ENCODE assay signal across 1 cellular context in the genomic region with DNA sequence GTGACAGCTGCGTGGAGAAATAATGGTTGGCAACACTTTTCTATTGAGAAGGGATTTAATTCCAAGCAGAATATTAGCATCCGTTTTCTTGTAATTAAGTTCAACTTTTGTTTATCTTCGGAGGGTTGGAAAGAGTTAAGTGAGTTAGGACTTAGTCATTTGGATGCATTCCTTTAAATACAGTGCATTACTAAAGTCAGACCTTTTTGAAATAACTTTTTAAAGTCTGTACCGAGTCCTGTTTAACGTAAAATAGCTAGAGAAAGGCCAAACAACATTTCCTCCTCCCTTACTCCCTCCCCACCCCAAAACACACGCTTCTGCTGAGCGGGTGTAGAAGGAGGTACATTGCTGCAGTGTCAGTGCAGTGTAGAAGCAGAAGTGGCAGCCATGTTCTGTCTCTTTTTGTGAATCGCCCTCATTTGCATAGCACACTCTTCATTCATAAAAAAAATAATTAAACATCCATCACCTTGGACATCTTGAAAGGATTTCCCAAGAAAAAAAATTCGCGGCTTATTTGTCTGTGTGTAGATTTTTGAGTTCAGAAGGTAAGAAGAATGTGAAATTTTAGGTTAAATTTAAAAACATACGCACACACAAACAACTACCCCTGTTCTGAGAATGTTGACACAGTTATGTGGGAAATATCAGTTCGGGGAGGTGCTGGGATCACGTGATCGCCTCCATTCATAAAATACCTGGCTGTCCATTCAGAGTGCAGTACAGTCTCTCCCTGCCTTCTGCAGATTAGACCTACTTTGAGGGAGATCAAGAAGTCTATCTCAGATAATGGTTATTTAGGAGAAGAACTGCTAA.
A peak's percentile ranks its signal among the peaks of the same experiment; 100 is the strongest.
TF ChIP-seq lines count a peak whose summit lies in the region.

No MANE protein-coding gene starts in this region.

TF ChIP-seq in HepG2, 621 proteins besides CTCF, POLR2A, EP300 and RAD21 (continued from another document):
- TF ChIP-seq, protein P1, sequence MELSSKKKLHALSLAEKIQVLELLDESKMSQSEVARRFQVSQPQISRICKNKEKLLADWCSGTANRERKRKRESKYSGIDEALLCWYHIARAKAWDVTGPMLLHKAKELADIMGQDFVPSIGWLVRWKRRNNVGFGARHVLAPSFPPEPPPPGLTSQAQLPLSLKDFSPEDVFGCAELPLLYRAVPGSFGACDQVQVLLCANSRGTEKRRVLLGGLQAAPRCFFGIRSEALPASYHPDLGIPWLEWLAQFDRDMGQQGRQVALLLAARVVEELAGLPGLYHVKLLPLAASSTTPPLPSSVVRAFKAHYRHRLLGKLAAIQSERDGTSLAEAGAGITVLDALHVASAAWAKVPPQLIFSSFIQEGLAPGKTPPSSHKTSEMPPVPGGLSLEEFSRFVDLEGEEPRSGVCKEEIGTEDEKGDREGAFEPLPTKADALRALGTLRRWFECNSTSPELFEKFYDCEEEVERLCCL (CRISPR knock-in tag; IDR thresholded peaks at IDR 0.05; ENCODE audit: borderline replicate concordance): no peak
- TF ChIP-seq, protein P2, sequence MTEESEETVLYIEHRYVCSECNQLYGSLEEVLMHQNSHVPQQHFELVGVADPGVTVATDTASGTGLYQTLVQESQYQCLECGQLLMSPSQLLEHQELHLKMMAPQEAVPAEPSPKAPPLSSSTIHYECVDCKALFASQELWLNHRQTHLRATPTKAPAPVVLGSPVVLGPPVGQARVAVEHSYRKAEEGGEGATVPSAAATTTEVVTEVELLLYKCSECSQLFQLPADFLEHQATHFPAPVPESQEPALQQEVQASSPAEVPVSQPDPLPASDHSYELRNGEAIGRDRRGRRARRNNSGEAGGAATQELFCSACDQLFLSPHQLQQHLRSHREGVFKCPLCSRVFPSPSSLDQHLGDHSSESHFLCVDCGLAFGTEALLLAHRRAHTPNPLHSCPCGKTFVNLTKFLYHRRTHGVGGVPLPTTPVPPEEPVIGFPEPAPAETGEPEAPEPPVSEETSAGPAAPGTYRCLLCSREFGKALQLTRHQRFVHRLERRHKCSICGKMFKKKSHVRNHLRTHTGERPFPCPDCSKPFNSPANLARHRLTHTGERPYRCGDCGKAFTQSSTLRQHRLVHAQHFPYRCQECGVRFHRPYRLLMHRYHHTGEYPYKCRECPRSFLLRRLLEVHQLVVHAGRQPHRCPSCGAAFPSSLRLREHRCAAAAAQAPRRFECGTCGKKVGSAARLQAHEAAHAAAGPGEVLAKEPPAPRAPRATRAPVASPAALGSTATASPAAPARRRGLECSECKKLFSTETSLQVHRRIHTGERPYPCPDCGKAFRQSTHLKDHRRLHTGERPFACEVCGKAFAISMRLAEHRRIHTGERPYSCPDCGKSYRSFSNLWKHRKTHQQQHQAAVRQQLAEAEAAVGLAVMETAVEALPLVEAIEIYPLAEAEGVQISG (CRISPR knock-in tag; IDR thresholded peaks at IDR 0.05): no peak
- TF ChIP-seq, protein P3, sequence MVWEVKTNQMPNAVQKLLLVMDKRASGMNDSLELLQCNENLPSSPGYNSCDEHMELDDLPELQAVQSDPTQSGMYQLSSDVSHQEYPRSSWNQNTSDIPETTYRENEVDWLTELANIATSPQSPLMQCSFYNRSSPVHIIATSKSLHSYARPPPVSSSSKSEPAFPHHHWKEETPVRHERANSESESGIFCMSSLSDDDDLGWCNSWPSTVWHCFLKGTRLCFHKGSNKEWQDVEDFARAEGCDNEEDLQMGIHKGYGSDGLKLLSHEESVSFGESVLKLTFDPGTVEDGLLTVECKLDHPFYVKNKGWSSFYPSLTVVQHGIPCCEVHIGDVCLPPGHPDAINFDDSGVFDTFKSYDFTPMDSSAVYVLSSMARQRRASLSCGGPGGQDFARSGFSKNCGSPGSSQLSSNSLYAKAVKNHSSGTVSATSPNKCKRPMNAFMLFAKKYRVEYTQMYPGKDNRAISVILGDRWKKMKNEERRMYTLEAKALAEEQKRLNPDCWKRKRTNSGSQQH (CRISPR knock-in tag; IDR thresholded peaks at IDR 0.05; ENCODE audit: low read depth): no peak
- TF ChIP-seq RAD51 (IDR thresholded peaks at IDR 0.05; ENCODE audit: borderline replicate concordance) (peak; percentile 93), RBM22 (optimal IDR thresholded peaks at IDR 0.05; ENCODE audit: low read length) (no peak), ZNF510 (CRISPR knock-in tag; IDR thresholded peaks at IDR 0.05; ENCODE audit: low read depth) (no peak), ZSCAN29 (CRISPR knock-in tag; conservative IDR thresholded peaks at IDR 0.05) (no peak), ZNF615 (CRISPR knock-in tag; IDR thresholded peaks at IDR 0.05; ENCODE audit: borderline replicate concordance) (no peak), ZNF652 (CRISPR knock-in tag; IDR thresholded peaks at IDR 0.05; ENCODE audit: borderline replicate concordance, low read depth) (peak; percentile 88), SALL2 (CRISPR knock-in tag; IDR thresholded peaks at IDR 0.05) (no peak), BRD4 (CRISPR knock-in tag; IDR thresholded peaks at IDR 0.05) (no peak)
- TF ChIP-seq, protein P4, sequence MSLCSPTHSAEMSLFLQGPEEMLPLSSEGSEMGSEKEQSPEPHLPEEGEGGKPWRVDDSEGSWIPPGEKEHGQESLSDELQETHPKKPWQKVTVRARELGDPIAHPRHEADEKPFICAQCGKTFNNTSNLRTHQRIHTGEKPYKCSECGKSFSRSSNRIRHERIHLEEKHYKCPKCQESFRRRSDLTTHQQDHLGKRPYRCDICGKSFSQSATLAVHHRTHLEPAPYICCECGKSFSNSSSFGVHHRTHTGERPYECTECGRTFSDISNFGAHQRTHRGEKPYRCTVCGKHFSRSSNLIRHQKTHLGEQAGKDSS (CRISPR knock-in tag; IDR thresholded peaks at IDR 0.05; ENCODE audit: borderline replicate concordance, low read depth): no peak
- TF ChIP-seq, protein P5, sequence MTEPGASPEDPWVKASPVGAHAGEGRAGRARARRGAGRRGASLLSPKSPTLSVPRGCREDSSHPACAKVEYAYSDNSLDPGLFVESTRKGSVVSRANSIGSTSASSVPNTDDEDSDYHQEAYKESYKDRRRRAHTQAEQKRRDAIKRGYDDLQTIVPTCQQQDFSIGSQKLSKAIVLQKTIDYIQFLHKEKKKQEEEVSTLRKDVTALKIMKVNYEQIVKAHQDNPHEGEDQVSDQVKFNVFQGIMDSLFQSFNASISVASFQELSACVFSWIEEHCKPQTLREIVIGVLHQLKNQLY (CRISPR knock-in tag; IDR thresholded peaks at IDR 0.05): peak; percentile 28; the same call in 1 of the 2 replicates
- TF ChIP-seq, protein P6, sequence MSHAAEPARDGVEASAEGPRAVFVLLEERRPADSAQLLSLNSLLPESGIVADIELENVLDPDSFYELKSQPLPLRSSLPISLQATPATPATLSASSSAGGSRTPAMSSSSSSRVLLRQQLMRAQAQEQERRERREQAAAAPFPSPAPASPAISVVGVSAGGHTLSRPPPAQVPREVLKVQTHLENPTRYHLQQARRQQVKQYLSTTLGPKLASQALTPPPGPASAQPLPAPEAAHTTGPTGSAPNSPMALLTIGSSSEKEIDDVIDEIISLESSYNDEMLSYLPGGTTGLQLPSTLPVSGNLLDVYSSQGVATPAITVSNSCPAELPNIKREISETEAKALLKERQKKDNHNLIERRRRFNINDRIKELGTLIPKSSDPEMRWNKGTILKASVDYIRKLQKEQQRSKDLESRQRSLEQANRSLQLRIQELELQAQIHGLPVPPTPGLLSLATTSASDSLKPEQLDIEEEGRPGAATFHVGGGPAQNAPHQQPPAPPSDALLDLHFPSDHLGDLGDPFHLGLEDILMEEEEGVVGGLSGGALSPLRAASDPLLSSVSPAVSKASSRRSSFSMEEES (CRISPR knock-in tag; IDR thresholded peaks at IDR 0.05): peak; percentile 66; the same call in 1 of the 2 replicates
- TF ChIP-seq, protein P7, sequence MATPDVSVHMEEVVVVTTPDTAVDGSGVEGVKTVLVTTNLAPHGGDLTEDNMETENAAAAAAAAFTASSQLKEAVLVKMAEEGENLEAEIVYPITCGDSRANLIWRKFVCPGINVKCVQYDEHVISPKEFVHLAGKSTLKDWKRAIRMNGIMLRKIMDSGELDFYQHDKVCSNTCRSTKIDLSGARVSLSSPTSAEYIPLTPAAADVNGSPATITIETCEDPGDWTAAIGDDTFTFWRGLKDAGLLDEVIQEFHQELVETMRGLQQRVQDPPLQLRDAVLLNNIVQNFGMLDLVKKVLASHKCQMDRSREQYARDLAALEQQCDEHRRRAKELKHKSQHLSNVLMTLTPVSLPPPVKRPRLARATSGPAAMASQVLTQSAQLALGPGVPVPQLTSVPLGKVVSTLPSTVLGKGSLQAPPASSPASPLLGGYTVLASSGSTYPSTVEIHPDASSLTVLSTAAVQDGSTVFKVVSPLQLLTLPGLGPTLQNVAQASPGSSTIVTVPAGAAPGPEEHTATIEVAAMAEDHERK (CRISPR knock-in tag; IDR thresholded peaks at IDR 0.05; ENCODE audit: low read depth): no peak
- TF ChIP-seq, protein P8, sequence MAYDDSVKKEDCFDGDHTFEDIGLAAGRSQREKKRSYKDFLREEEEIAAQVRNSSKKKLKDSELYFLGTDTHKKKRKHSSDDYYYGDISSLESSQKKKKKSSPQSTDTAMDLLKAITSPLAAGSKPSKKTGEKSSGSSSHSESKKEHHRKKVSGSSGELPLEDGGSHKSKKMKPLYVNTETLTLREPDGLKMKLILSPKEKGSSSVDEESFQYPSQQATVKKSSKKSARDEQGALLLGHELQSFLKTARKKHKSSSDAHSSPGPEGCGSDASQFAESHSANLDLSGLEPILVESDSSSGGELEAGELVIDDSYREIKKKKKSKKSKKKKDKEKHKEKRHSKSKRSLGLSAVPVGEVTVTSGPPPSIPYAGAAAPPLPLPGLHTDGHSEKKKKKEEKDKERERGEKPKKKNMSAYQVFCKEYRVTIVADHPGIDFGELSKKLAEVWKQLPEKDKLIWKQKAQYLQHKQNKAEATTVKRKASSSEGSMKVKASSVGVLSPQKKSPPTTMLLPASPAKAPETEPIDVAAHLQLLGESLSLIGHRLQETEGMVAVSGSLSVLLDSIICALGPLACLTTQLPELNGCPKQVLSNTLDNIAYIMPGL (CRISPR knock-in tag; IDR thresholded peaks at IDR 0.05; ENCODE audit: borderline replicate concordance in 1 of 2, low read depth in 1 of 2): peak in 1 of 2 experiments; percentile 23; a peak in 1 of 4 replicates
- TF ChIP-seq, protein P9, sequence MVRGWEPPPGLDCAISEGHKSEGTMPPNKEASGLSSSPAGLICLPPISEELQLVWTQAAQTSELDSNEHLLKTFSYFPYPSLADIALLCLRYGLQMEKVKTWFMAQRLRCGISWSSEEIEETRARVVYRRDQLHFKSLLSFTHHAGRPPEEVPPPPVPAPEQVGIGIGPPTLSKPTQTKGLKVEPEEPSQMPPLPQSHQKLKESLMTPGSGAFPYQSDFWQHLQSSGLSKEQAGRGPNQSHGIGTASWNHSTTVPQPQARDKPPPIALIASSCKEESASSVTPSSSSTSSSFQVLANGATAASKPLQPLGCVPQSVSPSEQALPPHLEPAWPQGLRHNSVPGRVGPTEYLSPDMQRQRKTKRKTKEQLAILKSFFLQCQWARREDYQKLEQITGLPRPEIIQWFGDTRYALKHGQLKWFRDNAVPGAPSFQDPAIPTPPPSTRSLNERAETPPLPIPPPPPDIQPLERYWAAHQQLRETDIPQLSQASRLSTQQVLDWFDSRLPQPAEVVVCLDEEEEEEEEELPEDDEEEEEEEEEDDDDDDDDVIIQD (CRISPR knock-in tag; IDR thresholded peaks at IDR 0.05; ENCODE audit: low read depth): peak; percentile 22; the same call in 1 of the 2 replicates
- TF ChIP-seq, protein P10, sequence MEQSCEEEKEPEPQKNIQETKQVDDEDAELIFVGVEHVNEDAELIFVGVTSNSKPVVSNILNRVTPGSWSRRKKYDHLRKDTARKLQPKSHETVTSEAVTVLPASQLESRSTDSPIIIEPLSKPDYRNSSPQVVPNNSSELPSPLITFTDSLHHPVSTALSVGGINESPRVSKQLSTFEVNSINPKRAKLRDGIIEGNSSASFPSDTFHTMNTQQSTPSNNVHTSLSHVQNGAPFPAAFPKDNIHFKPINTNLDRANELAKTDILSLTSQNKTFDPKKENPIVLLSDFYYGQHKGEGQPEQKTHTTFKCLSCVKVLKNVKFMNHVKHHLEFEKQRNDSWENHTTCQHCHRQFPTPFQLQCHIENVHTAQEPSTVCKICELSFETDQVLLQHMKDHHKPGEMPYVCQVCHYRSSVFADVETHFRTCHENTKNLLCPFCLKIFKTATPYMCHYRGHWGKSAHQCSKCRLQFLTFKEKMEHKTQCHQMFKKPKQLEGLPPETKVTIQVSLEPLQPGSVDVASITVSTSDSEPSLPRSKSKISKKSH (CRISPR knock-in tag; IDR thresholded peaks at IDR 0.05; ENCODE audit: borderline replicate concordance): no peak
TF ChIP-seq in HepG2: peak in this region for 24.
